In the genomic region with DNA sequence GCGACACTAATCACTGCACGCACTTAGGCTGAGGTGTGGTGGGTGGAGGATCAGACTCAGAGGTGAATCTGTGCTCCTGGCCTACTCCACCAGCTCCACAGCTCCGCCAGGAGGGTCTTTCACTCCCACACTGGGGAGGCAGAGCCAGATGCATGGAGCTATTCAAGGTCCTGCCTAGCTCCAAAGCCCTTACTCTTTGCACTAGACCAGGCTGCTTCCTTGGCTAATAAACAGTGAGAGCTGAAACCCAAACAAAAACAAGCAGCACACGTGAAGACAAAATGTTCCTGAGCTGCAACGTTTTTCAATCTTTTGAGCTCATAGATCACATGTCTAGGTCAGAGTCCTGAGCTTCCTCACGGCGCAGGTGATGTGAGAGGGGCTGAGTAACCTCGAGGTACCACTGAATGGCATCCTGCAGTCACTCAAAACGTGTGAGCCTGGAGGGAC, we compare ENCODE assay signal across 1 cellular context.
TF ChIP-seq lines count a peak whose summit lies in the region.

No MANE protein-coding gene starts in this region.

TF ChIP-seq in HepG2, 621 proteins besides CTCF, POLR2A, EP300 and RAD21:
- TF ChIP-seq, protein P1, sequence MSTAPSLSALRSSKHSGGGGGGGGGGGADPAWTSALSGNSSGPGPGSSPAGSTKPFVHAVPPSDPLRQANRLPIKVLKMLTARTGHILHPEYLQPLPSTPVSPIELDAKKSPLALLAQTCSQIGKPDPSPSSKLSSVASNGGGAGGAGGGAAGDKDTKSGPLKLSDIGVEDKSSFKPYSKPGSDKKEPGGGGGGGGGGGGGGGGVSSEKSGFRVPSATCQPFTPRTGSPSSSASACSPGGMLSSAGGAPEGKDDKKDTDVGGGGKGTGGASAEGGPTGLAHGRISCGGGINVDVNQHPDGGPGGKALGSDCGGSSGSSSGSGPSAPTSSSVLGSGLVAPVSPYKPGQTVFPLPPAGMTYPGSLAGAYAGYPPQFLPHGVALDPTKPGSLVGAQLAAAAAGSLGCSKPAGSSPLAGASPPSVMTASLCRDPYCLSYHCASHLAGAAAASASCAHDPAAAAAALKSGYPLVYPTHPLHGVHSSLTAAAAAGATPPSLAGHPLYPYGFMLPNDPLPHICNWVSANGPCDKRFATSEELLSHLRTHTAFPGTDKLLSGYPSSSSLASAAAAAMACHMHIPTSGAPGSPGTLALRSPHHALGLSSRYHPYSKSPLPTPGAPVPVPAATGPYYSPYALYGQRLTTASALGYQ (CRISPR knock-in tag; IDR thresholded peaks at IDR 0.05) = no peak
- 0 out of 2 replicates have a peak, but pooled peaks have one; percentile 28 for TF ChIP-seq FOXC1 (CRISPR knock-in tag; IDR thresholded peaks at IDR 0.05; ENCODE audit: borderline replicate concordance)
